Comparison of ENCODE assay signal across 1 cellular context in the genomic region with DNA sequence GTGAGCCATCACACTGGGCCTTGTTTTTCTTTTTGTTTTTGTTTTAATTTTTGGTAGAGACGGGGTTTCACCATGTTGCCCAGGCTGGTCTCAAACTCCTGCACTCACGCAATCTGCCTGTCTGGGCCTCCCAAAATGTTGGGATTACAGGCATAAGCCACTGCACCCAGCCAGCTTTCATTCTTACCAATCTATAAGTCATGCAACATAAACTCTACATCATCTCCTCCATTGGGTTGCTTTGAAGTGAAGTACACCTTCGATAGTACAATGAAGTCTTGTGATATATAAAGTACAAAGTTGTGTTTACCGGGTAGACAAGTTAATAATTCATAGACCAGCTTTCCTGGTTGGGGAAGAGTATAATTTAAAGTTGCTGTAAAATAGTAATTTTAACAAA.
A peak's percentile ranks its signal among the peaks of the same experiment; 100 is the strongest.
TF ChIP-seq lines count a peak whose summit lies in the region.

No MANE protein-coding gene starts in this region.

TF ChIP-seq in HepG2, 621 proteins besides CTCF, POLR2A, EP300 and RAD21 (continues in another document):
- TF ChIP-seq HNRNPK (IDR thresholded peaks at IDR 0.05; ENCODE audit: low read depth, low read length, poor library complexity, severe bottlenecking): no peak
- TF ChIP-seq CREBL2 (CRISPR knock-in tag; IDR thresholded peaks at IDR 0.05; ENCODE audit: borderline replicate concordance): no peak
- no peak for TF ChIP-seq MXD4 (CRISPR knock-in tag; IDR thresholded peaks at IDR 0.05)
- peak; percentile 45; the same call in 1 of the 2 replicates for TF ChIP-seq NCOR1 (IDR thresholded peaks at IDR 0.05; ENCODE audit: borderline replicate concordance, low read length)
- TF ChIP-seq ZKSCAN8 (CRISPR knock-in tag; IDR thresholded peaks at IDR 0.05; ENCODE audit: borderline replicate concordance): 0 out of 2 replicates have a peak, but pooled peaks have one; percentile 27
- TF ChIP-seq ZNF652 (CRISPR knock-in tag; IDR thresholded peaks at IDR 0.05; ENCODE audit: borderline replicate concordance, low read depth): 0 out of 2 replicates have a peak, but pooled peaks have one; percentile 26
- TF ChIP-seq MIXL1 (CRISPR knock-in tag; IDR thresholded peaks at IDR 0.05): 0 out of 2 replicates have a peak, but pooled peaks have one; percentile 28
- peak; percentile 66 for TF ChIP-seq HNF4A (CRISPR knock-in tag; IDR thresholded peaks at IDR 0.05)
- peak; percentile 39 for TF ChIP-seq SAP130 (CRISPR knock-in tag; IDR thresholded peaks at IDR 0.05; ENCODE audit: low read depth)
- no peak for TF ChIP-seq ZNF75D (CRISPR knock-in tag; IDR thresholded peaks at IDR 0.05; ENCODE audit: borderline replicate concordance)
- TF ChIP-seq TCF7 (IDR thresholded peaks at IDR 0.05; ENCODE audit: low read depth): peak; percentile 40; the same call in 1 of the 2 replicates
- peak; percentile 37; the same call in 1 of the 2 replicates for TF ChIP-seq CREM (IDR thresholded peaks at IDR 0.05)
- no peak for TF ChIP-seq CREM (CRISPR knock-in tag; IDR thresholded peaks at IDR 0.05)
- TF ChIP-seq, protein P1, sequence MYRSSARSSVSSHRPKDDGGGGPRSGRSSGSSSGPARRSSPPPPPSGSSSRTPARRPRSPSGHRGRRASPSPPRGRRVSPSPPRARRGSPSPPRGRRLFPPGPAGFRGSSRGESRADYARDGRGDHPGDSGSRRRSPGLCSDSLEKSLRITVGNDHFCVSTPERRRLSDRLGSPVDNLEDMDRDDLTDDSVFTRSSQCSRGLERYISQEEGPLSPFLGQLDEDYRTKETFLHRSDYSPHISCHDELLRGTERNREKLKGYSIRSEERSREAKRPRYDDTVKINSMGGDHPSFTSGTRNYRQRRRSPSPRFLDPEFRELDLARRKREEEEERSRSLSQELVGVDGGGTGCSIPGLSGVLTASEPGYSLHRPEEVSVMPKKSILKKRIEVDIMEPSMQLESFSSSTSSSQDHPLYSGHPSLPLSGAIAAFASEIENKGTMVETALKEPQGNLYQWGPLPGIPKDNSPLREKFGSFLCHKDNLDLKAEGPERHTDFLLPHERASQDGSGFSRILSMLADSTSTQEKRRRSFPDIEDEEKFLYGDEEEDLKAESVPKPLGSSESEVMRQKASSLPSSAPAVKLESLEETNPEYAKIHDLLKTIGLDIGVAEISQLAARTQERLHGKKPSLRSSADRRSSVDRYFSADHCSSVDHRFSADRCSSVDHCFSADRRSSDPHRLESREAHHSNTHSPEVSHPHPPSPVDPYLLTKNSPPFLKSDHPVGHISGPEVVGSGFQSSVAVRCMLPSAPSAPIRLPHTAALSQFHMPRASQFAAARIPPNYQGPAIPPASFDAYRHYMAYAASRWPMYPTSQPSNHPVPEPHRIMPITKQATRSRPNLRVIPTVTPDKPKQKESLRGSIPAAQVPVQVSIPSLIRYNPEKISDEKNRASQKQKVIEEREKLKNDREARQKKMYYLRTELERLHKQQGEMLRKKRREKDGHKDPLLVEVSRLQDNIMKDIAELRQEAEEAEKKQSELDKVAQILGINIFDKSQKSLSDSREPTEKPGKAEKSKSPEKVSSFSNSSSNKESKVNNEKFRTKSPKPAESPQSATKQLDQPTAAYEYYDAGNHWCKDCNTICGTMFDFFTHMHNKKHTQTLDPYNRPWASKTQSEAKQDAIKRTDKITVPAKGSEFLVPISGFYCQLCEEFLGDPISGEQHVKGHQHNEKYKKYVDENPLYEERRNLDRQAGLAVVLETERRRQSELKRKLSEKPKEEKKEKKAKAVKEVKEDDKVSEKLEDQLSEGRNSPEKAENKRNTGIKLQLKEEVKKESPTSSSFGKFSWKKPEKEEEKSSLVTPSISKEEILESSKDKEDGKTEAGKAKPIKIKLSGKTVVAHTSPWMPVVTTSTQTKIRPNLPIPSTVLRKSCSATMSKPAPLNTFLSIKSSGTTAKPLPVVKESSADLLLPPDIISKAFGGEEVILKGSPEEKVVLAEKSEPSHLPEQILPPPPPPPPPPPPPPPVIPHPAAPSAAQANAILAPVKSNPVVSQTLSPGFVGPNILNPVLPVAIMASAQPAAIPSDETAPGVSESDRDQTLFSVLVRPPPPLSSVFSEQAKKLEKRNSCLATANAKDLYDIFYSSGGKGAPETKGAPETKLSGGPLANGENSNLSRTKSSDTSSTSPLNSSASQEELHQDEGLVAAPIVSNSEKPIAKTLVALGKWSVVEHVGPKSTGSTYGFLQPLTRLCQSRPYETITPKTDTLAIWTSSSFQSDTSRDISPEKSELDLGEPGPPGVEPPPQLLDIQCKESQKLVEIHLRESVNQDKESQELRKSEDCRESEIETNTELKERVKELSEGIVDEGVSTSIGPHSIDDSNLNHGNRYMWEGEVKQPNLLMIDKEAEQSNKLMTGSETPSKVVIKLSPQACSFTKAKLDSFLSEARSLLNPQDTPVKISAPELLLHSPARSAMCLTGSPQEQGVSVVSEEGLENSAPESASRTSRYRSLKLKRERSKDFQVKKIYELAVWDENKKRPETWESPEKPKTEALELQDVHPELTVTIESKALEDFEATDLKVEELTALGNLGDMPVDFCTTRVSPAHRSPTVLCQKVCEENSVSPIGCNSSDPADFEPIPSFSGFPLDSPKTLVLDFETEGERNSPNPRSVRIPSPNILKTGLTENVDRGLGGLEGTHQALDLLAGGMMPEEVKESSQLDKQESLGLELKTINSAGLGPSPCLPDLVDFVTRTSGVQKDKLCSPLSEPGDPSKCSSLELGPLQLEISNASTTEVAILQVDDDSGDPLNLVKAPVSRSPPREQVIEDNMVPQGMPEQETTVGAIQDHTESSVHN (CRISPR knock-in tag; IDR thresholded peaks at IDR 0.05): no peak
- TF ChIP-seq FOXP1 (IDR thresholded peaks at IDR 0.05): no peak
- peak; percentile 67; the same call in 1 of the 2 replicates for TF ChIP-seq FOXP1 (CRISPR knock-in tag; IDR thresholded peaks at IDR 0.05)
- TF ChIP-seq HMGXB3 (CRISPR knock-in tag; IDR thresholded peaks at IDR 0.05; ENCODE audit: borderline replicate concordance): no peak
- TF ChIP-seq ZNF83 (CRISPR knock-in tag; IDR thresholded peaks at IDR 0.05; ENCODE audit: borderline replicate concordance): no peak
- TF ChIP-seq EHMT2 (IDR thresholded peaks at IDR 0.05; ENCODE audit: borderline replicate concordance, low read depth, low read length): peak; percentile 52; the same call in 1 of the 2 replicates
- peak; percentile 69 for TF ChIP-seq PAXIP1 (CRISPR knock-in tag; conservative IDR thresholded peaks at IDR 0.05)
- TF ChIP-seq TFE3 (CRISPR knock-in tag; IDR thresholded peaks at IDR 0.05): peak; percentile 75
- no peak for TF ChIP-seq ZNF543 (CRISPR knock-in tag; IDR thresholded peaks at IDR 0.05)
- 0 out of 2 replicates have a peak, but pooled peaks have one; percentile 61 for TF ChIP-seq ARID3A (IDR thresholded peaks at IDR 0.05; ENCODE audit: low read depth, low read length)
- no peak for TF ChIP-seq NRL (CRISPR knock-in tag; IDR thresholded peaks at IDR 0.05; ENCODE audit: borderline replicate concordance)
- no peak for TF ChIP-seq ZFP82 (CRISPR knock-in tag; IDR thresholded peaks at IDR 0.05; ENCODE audit: borderline replicate concordance)
- TF ChIP-seq SOX5 (CRISPR knock-in tag; IDR thresholded peaks at IDR 0.05; ENCODE audit: borderline replicate concordance): peak; percentile 80
- peak; percentile 48; the same call in 1 of the 2 replicates for TF ChIP-seq CEBPG (CRISPR knock-in tag; IDR thresholded peaks at IDR 0.05)
- TF ChIP-seq, protein P2, sequence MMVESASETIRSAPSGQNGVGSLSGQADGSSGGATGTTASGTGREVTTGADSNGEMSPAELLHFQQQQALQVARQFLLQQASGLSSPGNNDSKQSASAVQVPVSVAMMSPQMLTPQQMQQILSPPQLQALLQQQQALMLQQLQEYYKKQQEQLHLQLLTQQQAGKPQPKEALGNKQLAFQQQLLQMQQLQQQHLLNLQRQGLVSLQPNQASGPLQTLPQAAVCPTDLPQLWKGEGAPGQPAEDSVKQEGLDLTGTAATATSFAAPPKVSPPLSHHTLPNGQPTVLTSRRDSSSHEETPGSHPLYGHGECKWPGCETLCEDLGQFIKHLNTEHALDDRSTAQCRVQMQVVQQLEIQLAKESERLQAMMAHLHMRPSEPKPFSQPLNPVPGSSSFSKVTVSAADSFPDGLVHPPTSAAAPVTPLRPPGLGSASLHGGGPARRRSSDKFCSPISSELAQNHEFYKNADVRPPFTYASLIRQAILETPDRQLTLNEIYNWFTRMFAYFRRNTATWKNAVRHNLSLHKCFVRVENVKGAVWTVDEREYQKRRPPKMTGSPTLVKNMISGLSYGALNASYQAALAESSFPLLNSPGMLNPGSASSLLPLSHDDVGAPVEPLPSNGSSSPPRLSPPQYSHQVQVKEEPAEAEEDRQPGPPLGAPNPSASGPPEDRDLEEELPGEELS (CRISPR knock-in tag; IDR thresholded peaks at IDR 0.05): peak; percentile 43; the same call in 1 of the 2 replicates
- peak; percentile 87 for TF ChIP-seq ZNF3 (CRISPR knock-in tag; IDR thresholded peaks at IDR 0.05)
- peak; percentile 22; the same call in 1 of the 2 replicates for TF ChIP-seq GATAD2A (CRISPR knock-in tag; IDR thresholded peaks at IDR 0.05)
- TF ChIP-seq SALL1 (CRISPR knock-in tag; IDR thresholded peaks at IDR 0.05): no peak
- TF ChIP-seq ZNF644 (CRISPR knock-in tag; IDR thresholded peaks at IDR 0.05; ENCODE audit: low read depth): peak; percentile 25; the same call in 1 of the 2 replicates
